Comparison of ENCODE assay signal across 1 cellular context in the genomic region with DNA sequence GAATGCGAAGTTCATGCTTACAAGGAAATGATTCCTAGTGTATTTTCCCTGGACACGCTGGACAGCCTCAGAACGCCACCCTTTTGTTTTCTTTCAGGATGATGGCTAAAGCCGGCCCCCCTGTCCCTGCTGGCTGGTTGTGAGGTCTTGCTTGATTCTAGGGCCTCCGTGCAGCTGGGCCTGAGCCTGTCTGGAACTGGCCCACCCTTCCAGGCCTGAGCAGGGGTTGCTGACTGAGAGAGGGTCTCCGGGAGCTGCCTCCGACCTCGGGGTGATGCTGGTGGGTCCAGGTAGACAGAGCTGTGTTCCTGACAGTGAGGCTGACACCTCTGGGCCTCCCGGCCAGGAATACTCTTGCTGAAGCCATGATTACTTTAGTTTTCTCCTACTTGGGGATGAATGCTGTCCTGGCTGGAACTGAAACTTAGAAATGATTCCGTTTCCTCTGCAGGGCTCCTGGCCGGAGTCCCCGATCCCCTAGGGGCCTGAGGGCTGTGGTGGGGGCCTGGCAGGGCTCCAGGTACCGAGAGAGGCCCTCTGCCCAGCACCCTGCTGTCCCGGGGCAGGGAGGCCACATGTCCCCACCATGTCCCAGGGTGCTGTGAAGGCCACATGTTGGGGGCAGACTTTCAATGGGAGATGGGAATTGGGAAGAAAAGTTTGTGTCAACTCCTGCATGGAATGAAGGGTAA.
TF ChIP-seq lines count a peak whose summit lies in the region.

No MANE protein-coding gene starts in this region.

TF ChIP-seq in H1, 55 proteins besides CTCF, POLR2A, EP300 and RAD21:
- TF ChIP-seq CBX5 (IDR thresholded peaks at IDR 0.05; ENCODE audit: low read depth, low read length) (no peak), BACH1 (IDR thresholded peaks at IDR 0.05; ENCODE audit: low read length) (no peak), POU5F1 (IDR thresholded peaks at IDR 0.05; ENCODE audit: low read depth, low read length) (no peak), SAP30 (IDR thresholded peaks at IDR 0.05; ENCODE audit: insufficient read depth, insufficient replicate concordance, low read length) (no peak), CBX8 (IDR thresholded peaks at IDR 0.05; ENCODE audit: borderline replicate concordance, low read depth, low read length) (no peak), POLR2AphosphoS5 (IDR thresholded peaks at IDR 0.05; ENCODE audit: low read depth, low read length) (no peak), CEBPB (IDR thresholded peaks at IDR 0.05; ENCODE audit: low read depth, low read length) (no peak), SP4 (IDR thresholded peaks at IDR 0.05; ENCODE audit: low read length) (no peak), FOSL1 (IDR thresholded peaks at IDR 0.05; ENCODE audit: insufficient read depth, low read depth, low read length) (no peak), EGR1 (IDR thresholded peaks at IDR 0.05; ENCODE audit: borderline replicate concordance, low read depth, low read length) (no peak), SUZ12 (IDR thresholded peaks at IDR 0.05; ENCODE audit: low read length) (no peak)
- TF ChIP-seq, protein P1, sequence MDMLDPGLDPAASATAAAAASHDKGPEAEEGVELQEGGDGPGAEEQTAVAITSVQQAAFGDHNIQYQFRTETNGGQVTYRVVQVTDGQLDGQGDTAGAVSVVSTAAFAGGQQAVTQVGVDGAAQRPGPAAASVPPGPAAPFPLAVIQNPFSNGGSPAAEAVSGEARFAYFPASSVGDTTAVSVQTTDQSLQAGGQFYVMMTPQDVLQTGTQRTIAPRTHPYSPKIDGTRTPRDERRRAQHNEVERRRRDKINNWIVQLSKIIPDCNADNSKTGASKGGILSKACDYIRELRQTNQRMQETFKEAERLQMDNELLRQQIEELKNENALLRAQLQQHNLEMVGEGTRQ (IDR thresholded peaks at IDR 0.05; ENCODE audit: low read length): no peak
- TF ChIP-seq, protein P2, sequence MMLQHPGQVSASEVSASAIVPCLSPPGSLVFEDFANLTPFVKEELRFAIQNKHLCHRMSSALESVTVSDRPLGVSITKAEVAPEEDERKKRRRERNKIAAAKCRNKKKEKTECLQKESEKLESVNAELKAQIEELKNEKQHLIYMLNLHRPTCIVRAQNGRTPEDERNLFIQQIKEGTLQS (IDR thresholded peaks at IDR 0.05; ENCODE audit: insufficient read depth, low read depth, low read length): no peak
